Comparison of ENCODE assay signal across 20 cellular contexts in the genomic region with DNA sequence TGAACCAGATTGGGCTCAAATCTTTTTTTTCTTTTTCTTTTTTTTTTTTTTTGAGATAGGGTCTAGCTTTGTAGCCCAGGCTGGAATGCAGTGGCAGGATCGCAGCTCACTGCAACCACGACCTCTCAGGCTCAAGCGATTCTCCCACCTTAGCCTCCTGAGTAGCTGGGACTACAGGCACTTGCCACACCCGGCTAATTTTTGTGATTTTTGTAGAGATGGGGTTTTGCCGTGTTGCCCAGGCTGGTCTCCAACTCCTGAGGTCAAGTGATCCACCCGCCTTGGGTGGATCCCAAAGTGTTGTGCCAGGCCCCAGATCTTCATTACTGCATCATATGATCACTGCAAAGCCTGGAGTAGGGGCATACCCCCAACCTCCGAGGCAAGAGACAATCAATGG. TPM values are rescaled to one million over a fixed set of nuclear protein-coding genes. Genes with fewer than 3 reads are reported as not detected.
DNase-seq lines count a peak whose midpoint lies in the region; ATAC-seq and TF ChIP-seq lines count a peak whose summit lies in the region.
"Had no signal": no experiment of that assay in that cellular context is flagged by ENCODE, and none has a peak within 500 bp of the region (broad histone marks: within the 10 kb centered on the region; RNA-seq: fewer than 3 reads in every experiment).

No MANE protein-coding gene starts in this region.

- no peaks in the 10 kb centered on the region for H3K9me3 Mint-ChIP-seq in activated T-cell treated with anti-CD3 and anti-CD28 coated beads, Interleukin-2, amount 50 U/mL, for 24 hours
- H3K9me3 Mint-ChIP-seq in activated T-cell treated with anti-CD3 and anti-CD28 coated beads, Interleukin-2, amount 50 U/mL, for 4 hours = no peaks in the 10 kb centered on the region
- H3K9me3 Mint-ChIP-seq: activated naive CD4-positive, alpha-beta T cell treated with anti-CD3 and anti-CD28 coated beads, Interleukin-2, amount 50 U/mL, for 72 hours; CD8-positive, alpha-beta T cell had no signal

- H3K27ac Mint-ChIP-seq in activated T-cell treated with anti-CD3 and anti-CD28 coated beads, Interleukin-2, amount 50 U/mL, for 24 hours = peak overlapping the region; percentile 22
- H3K27ac Mint-ChIP-seq: CD8-positive, alpha-beta T cell had no signal

- H3K79me2 ChIP-seq in Loucy (ENCODE audit: insufficient read depth, low read length) = peaks cover 56% of the 10 kb centered on the region

- no peaks in the 10 kb centered on the region for H3K9me2 ChIP-seq in Loucy (replicated peaks; ENCODE audit: low read depth, low read length)

- H2AFZ ChIP-seq in Loucy (ENCODE audit: low read length) = no peak overlapping the region

- peak overlapping the region; percentile 99 for H3K4me3 Mint-ChIP-seq in activated T-cell treated with anti-CD3 and anti-CD28 coated beads, Interleukin-2, amount 50 U/mL, for 24 hours
- H3K4me3 Mint-ChIP-seq in activated T-cell treated with anti-CD3 and anti-CD28 coated beads, Interleukin-2, amount 50 U/mL, for 4 hours = no peak overlapping the region

- H3K4me1 ChIP-seq in Loucy (ENCODE audit: insufficient read depth, low read length, poor library complexity, severe bottlenecking) = peaks cover 16% of the 10 kb centered on the region
- H3K4me1 ChIP-seq in skeletal muscle satellite cell (ENCODE audit: control insufficient read depth, insufficient read depth, low read length) = peaks cover 22% of the 10 kb centered on the region

- H3K36me3 ChIP-seq in Loucy (ENCODE audit: insufficient read depth, low read length) (no peaks in the 10 kb centered on the region), skeletal muscle satellite cell (ENCODE audit: insufficient read depth, low read length) (peaks cover 7% of the 10 kb centered on the region)
- H3K36me3 ChIP-seq: MG63, upper lobe of right lung had no signal

- no peaks in the 10 kb centered on the region for H3F3A ChIP-seq in Loucy (ENCODE audit: low read depth)

- peaks cover 17% of the 10 kb centered on the region for H4K20me1 ChIP-seq in Loucy (ENCODE audit: insufficient read depth, low read length, poor library complexity, severe bottlenecking)

- no peak for TF ChIP-seq CTCF in Loucy (conservative IDR thresholded peaks at IDR 0.05; ENCODE audit: low read length)
- no peak for TF ChIP-seq CTCF in epithelial cell of proximal tubule (conservative IDR thresholded peaks at IDR 0.05; ENCODE audit: low read depth, low read length)

- H3K4me2 ChIP-seq in Loucy (ENCODE audit: low read depth, low read length, poor library complexity, severe bottlenecking) = peak overlapping the region; percentile 99
- peak overlapping the region; percentile 97 for H3K4me2 ChIP-seq in skeletal muscle satellite cell (ENCODE audit: low read length)

- ATAC-seq in activated T-cell treated with anti-CD3 and anti-CD28 coated beads, Interleukin-2, amount 50 U/mL, for 4 hours = no peak
- no peak for ATAC-seq in GM18873 (IDR thresholded peaks at IDR 0.05; ENCODE audit: low FRiP score, unreplicated experiment)
- ATAC-seq in HG03025 (IDR thresholded peaks at IDR 0.05; ENCODE audit: low FRiP score, unreplicated experiment) = no peak
- ATAC-seq: activated naive CD4-positive, alpha-beta T cell treated with anti-CD3 and anti-CD28 coated beads, Interleukin-2, amount 50 U/mL, for 72 hours; CD8-positive, alpha-beta T cell; upper lobe of right lung had no signal

- no peaks in the 10 kb centered on the region for H3K9me3 ChIP-seq in Loucy (ENCODE audit: insufficient read depth, low read depth, low read length)
- no peaks in the 10 kb centered on the region for H3K9me3 ChIP-seq in skeletal muscle satellite cell (replicated peaks; ENCODE audit: low read length)
- H3K9me3 ChIP-seq: esophagus muscularis mucosa, MG63, upper lobe of right lung had no signal

- H3K4me1 Mint-ChIP-seq in activated T-cell treated with anti-CD3 and anti-CD28 coated beads, Interleukin-2, amount 50 U/mL, for 24 hours (ENCODE audit: low read depth) = peaks cover 39% of the 10 kb centered on the region
- peaks cover 29% of the 10 kb centered on the region for H3K4me1 Mint-ChIP-seq in activated T-cell treated with anti-CD3 and anti-CD28 coated beads, Interleukin-2, amount 50 U/mL, for 4 hours (ENCODE audit: low read depth)

- no peaks in the 10 kb centered on the region for H3K27me3 Mint-ChIP-seq in activated T-cell treated with anti-CD3 and anti-CD28 coated beads, Interleukin-2, amount 50 U/mL, for 24 hours
- no peaks in the 10 kb centered on the region for H3K27me3 Mint-ChIP-seq in activated T-cell treated with anti-CD3 and anti-CD28 coated beads, Interleukin-2, amount 50 U/mL, for 4 hours (ENCODE audit: low read depth)

- H3K27me3 ChIP-seq in Loucy (ENCODE audit: insufficient read depth, low read length, poor library complexity, severe bottlenecking) (no peaks in the 10 kb centered on the region), skeletal muscle satellite cell (ENCODE audit: control insufficient read depth, insufficient read depth, low read length) (no peaks in the 10 kb centered on the region)
- H3K27me3 ChIP-seq: esophagus muscularis mucosa, MG63, upper lobe of right lung had no signal

- no peak overlapping the region for H3K9ac ChIP-seq in Loucy (ENCODE audit: low read depth, low read length, poor library complexity, severe bottlenecking)
- no peak overlapping the region for H3K9ac ChIP-seq in skeletal muscle satellite cell (ENCODE audit: low read depth, low read length)

- H3K4me3 ChIP-seq in Loucy (ENCODE audit: low read length, poor library complexity, severe bottlenecking) (no peak overlapping the region), epithelial cell of proximal tubule (ENCODE audit: low read depth, low read length) (peak overlapping the region; percentile 82), skeletal muscle satellite cell (ENCODE audit: low read length) (no peak overlapping the region)
- H3K4me3 ChIP-seq: esophagus muscularis mucosa, MG63, upper lobe of right lung had no signal

- peaks cover 63% of the 10 kb centered on the region for H3K36me3 Mint-ChIP-seq in activated T-cell treated with anti-CD3 and anti-CD28 coated beads, Interleukin-2, amount 50 U/mL, for 24 hours (ENCODE audit: low read depth)
- H3K36me3 Mint-ChIP-seq in activated T-cell treated with anti-CD3 and anti-CD28 coated beads, Interleukin-2, amount 50 U/mL, for 4 hours (ENCODE audit: insufficient read depth) = peaks cover 10% of the 10 kb centered on the region

- no peak for DNase-seq in activated T-cell treated with anti-CD3 and anti-CD28 coated beads, Interleukin-2, amount 50 U/mL, for 24 hours
- no peak for DNase-seq in activated T-cell treated with anti-CD3 and anti-CD28 coated beads, Interleukin-2, amount 50 U/mL, for 4 hours
- DNase-seq in epithelial cell of proximal tubule (ENCODE audit: low read depth) = no peak
- no peak for DNase-seq in D341Med (ENCODE audit: low spot score)
- DNase-seq: CD8-positive, alpha-beta T cell; NCI-H187; NCI-H446; SHP77 treated with DMSO at 0.1 percent for 48 hours; stimulated activated naive CD4-positive, alpha-beta T cell; T1000; upper lobe of right lung had no signal

RNA-seq across cellular contexts. Expression of a gene that starts 2.8 kb away (rescaled TPM):
- total RNA-seq in activated T-cell treated with anti-CD3 and anti-CD28 coated beads, Interleukin-2, amount 50 U/mL, for 4 hours = 10 to 100 TPM; 11.9 to 12.7 (median 12.0) TPM
- 2.7 and 6.1 TPM in 2 replicates for total RNA-seq in epithelial cell of proximal tubule
- 2.6 and 3.3 TPM in 2 replicates for total RNA-seq in skeletal muscle satellite cell (2012; rRNA removed)

RNA-seq across cellular contexts. Expression of a gene that starts 2.9 kb away (rescaled TPM):
- total RNA-seq in activated T-cell treated with anti-CD3 and anti-CD28 coated beads, Interleukin-2, amount 50 U/mL, for 4 hours = 100 to 1,000 TPM; 166 to 197 (median 178) TPM
- total RNA-seq in epithelial cell of proximal tubule = 65.2 and 87.1 TPM in 2 replicates
- total RNA-seq in skeletal muscle satellite cell (2012; rRNA removed) = 51.0 and 53.7 TPM in 2 replicates

RNA-seq across cellular contexts. Expression of a gene that starts 12.9 kb away (rescaled TPM):
- total RNA-seq in activated T-cell treated with anti-CD3 and anti-CD28 coated beads, Interleukin-2, amount 50 U/mL, for 4 hours = under 1 TPM in 2 of 3 donors, not detected in 1; 0.16 to 0.25 TPM
- 4.1 and 12.2 TPM in 2 replicates for total RNA-seq in epithelial cell of proximal tubule
- 3.0 and 4.8 TPM in 2 replicates for total RNA-seq in skeletal muscle satellite cell (2012; rRNA removed)

RNA-seq across cellular contexts. Expression of a gene that starts 39.0 kb away (rescaled TPM):
- total RNA-seq in activated T-cell treated with anti-CD3 and anti-CD28 coated beads, Interleukin-2, amount 50 U/mL, for 4 hours = 10 to 100 TPM; 23.0 to 25.0 (median 24.7) TPM
- total RNA-seq in epithelial cell of proximal tubule = 18.0 and 22.4 TPM in 2 replicates
- total RNA-seq in skeletal muscle satellite cell (2012; rRNA removed) = 60.1 and 67.1 TPM in 2 replicates

RNA-seq across cellular contexts. Expression of a gene that starts 56.2 kb away (rescaled TPM):
- under 1 TPM; 0.35 to 0.55 (median 0.43) TPM for total RNA-seq in activated T-cell treated with anti-CD3 and anti-CD28 coated beads, Interleukin-2, amount 50 U/mL, for 4 hours
- total RNA-seq in epithelial cell of proximal tubule = not detected in 2 replicates
- 0.51 TPM in 1 of 2 replicates, not detected in the other for total RNA-seq in skeletal muscle satellite cell (2012; rRNA removed)
- total RNA-seq: activated naive CD4-positive, alpha-beta T cell treated with anti-CD3 and anti-CD28 coated beads, Interleukin-2, amount 50 U/mL, for 72 hours; bronchial epithelial cell; CD8-positive, alpha-beta T cell; dermis blood vessel endothelial cell had no signal
